In genomic region chr6:20409427-20409971, GRCh38 we compare ENCODE assay signal across 1 cellular context.
TF ChIP-seq lines count a peak whose summit lies in the region.

No MANE protein-coding gene starts in this region.

TF ChIP-seq in K562, 482 proteins besides CTCF, POLR2A, EP300 and RAD21 (continued from another document and continues in another):
- TF ChIP-seq HBP1 (CRISPR knock-in tag; IDR thresholded peaks at IDR 0.05) = no peak
- TF ChIP-seq THAP12 (CRISPR knock-in tag; IDR thresholded peaks at IDR 0.05) = no peak
- TF ChIP-seq MED1 (CRISPR knock-in tag; IDR thresholded peaks at IDR 0.05; ENCODE audit: borderline replicate concordance) = no peak
- TF ChIP-seq ZNF655 (CRISPR knock-in tag; IDR thresholded peaks at IDR 0.05) = no peak
- TF ChIP-seq GATAD2B (IDR thresholded peaks at IDR 0.05; ENCODE audit: borderline replicate concordance) = no peak; the same call in 1 of the 2 replicates
- TF ChIP-seq NONO (IDR thresholded peaks at IDR 0.05; ENCODE audit: low read depth in 2 of 2, low read length in 1 of 2) = no peak
- TF ChIP-seq NCOA6 (IDR thresholded peaks at IDR 0.05) = no peak
- TF ChIP-seq FOXA3 (CRISPR knock-in tag; conservative IDR thresholded peaks at IDR 0.05 in 1 of 2, IDR thresholded peaks at IDR 0.05 in 1 of 2) = no peak
- TF ChIP-seq EP400 (IDR thresholded peaks at IDR 0.05) = no peak; the same call in 1 of the 2 replicates
- TF ChIP-seq MYNN (IDR thresholded peaks at IDR 0.05) = peak; percentile 76; the same call in 1 of the 2 replicates
- TF ChIP-seq MYNN (CRISPR knock-in tag; IDR thresholded peaks at IDR 0.05) = no peak
- TF ChIP-seq BCOR (IDR thresholded peaks at IDR 0.05) = peak; percentile 48; the same call in 1 of the 2 replicates
- no peak for TF ChIP-seq NFE2L1 (tag; IDR thresholded peaks at IDR 0.05; ENCODE audit: borderline replicate concordance, low read depth)
- no peak for TF ChIP-seq ILK (tag; IDR thresholded peaks at IDR 0.05; ENCODE audit: borderline replicate concordance, low read depth)
- TF ChIP-seq ZNF217 (CRISPR knock-in tag; IDR thresholded peaks at IDR 0.05) = no peak
- peak; percentile 57; the same call in 1 of the 2 replicates for TF ChIP-seq VEZF1 (CRISPR knock-in tag; IDR thresholded peaks at IDR 0.05)
- no peak for TF ChIP-seq POLR3A (IDR thresholded peaks at IDR 0.05; ENCODE audit: borderline replicate concordance, extremely low read depth, insufficient read depth, insufficient read length)
- TF ChIP-seq MCM2 (IDR thresholded peaks at IDR 0.05; ENCODE audit: low read depth) = no peak
- TF ChIP-seq LARP7 (IDR thresholded peaks at IDR 0.05) = no peak
- TF ChIP-seq CLOCK (CRISPR knock-in tag; IDR thresholded peaks at IDR 0.05; ENCODE audit: borderline replicate concordance) = no peak
- no peak for TF ChIP-seq ZBTB12 (CRISPR knock-in tag; IDR thresholded peaks at IDR 0.05)
- TF ChIP-seq ARID2 (IDR thresholded peaks at IDR 0.05) = no peak
- no peak for TF ChIP-seq SNRNP70 (optimal IDR thresholded peaks at IDR 0.05; ENCODE audit: low read depth, low read length)
- TF ChIP-seq NR1H2 (CRISPR knock-in tag; IDR thresholded peaks at IDR 0.05) = no peak
- TF ChIP-seq ZFP36 (IDR thresholded peaks at IDR 0.05; ENCODE audit: low read depth, low read length, partially characterized antibody) = no peak
- TF ChIP-seq ZC3H4 (CRISPR knock-in tag; IDR thresholded peaks at IDR 0.05; ENCODE audit: borderline replicate concordance) = no peak
- no peak for TF ChIP-seq CBX5 (IDR thresholded peaks at IDR 0.05; ENCODE audit: borderline replicate concordance, low read depth)
- no peak for TF ChIP-seq PPARD (CRISPR knock-in tag; IDR thresholded peaks at IDR 0.05)
- no peak for TF ChIP-seq ZNF212 (CRISPR knock-in tag; IDR thresholded peaks at IDR 0.05)
- no peak for TF ChIP-seq ZBTB11 (CRISPR knock-in tag; IDR thresholded peaks at IDR 0.05)
- TF ChIP-seq ZEB2 (IDR thresholded peaks at IDR 0.05) = peak; percentile 77; the same call in 1 of the 2 replicates
- no peak for TF ChIP-seq SIRT6 (IDR thresholded peaks at IDR 0.05; ENCODE audit: low read depth, low read length)
- no peak for TF ChIP-seq BDP1 (IDR thresholded peaks at IDR 0.05; ENCODE audit: insufficient read depth, insufficient read length)
- TF ChIP-seq MEIS2 (IDR thresholded peaks at IDR 0.05; ENCODE audit: partially characterized antibody) = no peak
- TF ChIP-seq ZSCAN32 (CRISPR knock-in tag; IDR thresholded peaks at IDR 0.05) = peak; percentile 73
- peak; percentile 73; the same call in 1 of the 2 replicates for TF ChIP-seq ZNF766 (CRISPR knock-in tag; conservative IDR thresholded peaks at IDR 0.05)
- no peak for TF ChIP-seq ZNF561 (CRISPR knock-in tag; conservative IDR thresholded peaks at IDR 0.05)
- no peak for TF ChIP-seq ZBTB33 (CRISPR knock-in tag; IDR thresholded peaks at IDR 0.05)
- TF ChIP-seq RBM34 (IDR thresholded peaks at IDR 0.05; ENCODE audit: borderline replicate concordance, insufficient read depth, low read length) = no peak
- TF ChIP-seq NKRF (IDR thresholded peaks at IDR 0.05; ENCODE audit: borderline replicate concordance) = no peak
- no peak for TF ChIP-seq PTTG1 (tag; IDR thresholded peaks at IDR 0.05; ENCODE audit: low read depth)
- TF ChIP-seq EHMT2 (IDR thresholded peaks at IDR 0.05) = peak; percentile 72; the same call in 1 of the 2 replicates
- no peak for TF ChIP-seq NFE2 (IDR thresholded peaks at IDR 0.05; ENCODE audit: low read depth)
- no peak for TF ChIP-seq CSDE1 (IDR thresholded peaks at IDR 0.05)
- TF ChIP-seq HIVEP1 (CRISPR knock-in tag; IDR thresholded peaks at IDR 0.05) = no peak
- TF ChIP-seq ARHGAP35 (IDR thresholded peaks at IDR 0.05; ENCODE audit: partially characterized antibody) = no peak
- no peak for TF ChIP-seq SAFB2 (IDR thresholded peaks at IDR 0.05; ENCODE audit: borderline replicate concordance, low read depth, low read length, severe bottlenecking)
- TF ChIP-seq FOXA1 (IDR thresholded peaks at IDR 0.05; ENCODE audit: borderline replicate concordance) = no peak
- no peak for TF ChIP-seq ZKSCAN8 (CRISPR knock-in tag; IDR thresholded peaks at IDR 0.05)
- no peak for TF ChIP-seq STAT5B (CRISPR knock-in tag; IDR thresholded peaks at IDR 0.05)
